In the genomic region with DNA sequence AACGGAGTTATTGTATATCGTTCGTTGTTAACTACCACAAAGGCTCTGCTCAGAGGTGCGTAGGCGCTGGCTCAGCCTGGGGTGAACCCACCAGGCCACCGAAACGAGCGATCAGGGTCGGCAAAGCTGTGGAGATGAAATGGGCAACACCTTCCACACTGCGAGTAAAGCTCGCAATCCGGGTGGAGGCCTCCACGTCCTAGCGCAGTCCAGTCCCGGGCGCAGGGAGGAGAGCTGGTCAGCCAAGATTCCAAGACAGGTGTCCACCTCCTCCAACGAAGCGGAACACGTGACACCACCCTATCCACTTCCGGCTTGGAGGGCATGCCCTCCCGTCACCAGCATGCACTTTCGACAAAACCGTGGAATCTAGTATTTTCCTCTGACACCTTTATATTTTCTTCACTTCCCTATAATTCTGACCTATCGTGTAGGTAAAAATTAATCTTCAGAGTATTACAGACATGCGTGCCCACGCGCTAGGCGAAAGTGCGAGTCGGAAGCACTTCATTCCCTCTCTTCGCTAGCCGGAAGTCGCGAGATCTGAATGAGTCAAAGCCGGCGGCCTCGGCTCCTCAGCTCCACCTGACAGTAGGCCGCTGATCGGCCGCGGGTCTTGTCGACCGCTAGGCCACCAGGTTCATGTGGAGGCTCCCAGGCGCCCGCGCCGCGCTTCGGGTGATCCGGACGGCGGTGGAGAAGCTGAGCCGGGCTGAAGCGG, we compare ENCODE assay signal across 8 cellular contexts. TPM values are rescaled to one million over a fixed set of nuclear protein-coding genes. Genes with fewer than 3 reads are reported as not detected.
DNase-seq lines count a peak whose midpoint lies in the region; ATAC-seq, FAIRE-seq and TF ChIP-seq lines count a peak whose summit lies in the region.

A gene with protein sequence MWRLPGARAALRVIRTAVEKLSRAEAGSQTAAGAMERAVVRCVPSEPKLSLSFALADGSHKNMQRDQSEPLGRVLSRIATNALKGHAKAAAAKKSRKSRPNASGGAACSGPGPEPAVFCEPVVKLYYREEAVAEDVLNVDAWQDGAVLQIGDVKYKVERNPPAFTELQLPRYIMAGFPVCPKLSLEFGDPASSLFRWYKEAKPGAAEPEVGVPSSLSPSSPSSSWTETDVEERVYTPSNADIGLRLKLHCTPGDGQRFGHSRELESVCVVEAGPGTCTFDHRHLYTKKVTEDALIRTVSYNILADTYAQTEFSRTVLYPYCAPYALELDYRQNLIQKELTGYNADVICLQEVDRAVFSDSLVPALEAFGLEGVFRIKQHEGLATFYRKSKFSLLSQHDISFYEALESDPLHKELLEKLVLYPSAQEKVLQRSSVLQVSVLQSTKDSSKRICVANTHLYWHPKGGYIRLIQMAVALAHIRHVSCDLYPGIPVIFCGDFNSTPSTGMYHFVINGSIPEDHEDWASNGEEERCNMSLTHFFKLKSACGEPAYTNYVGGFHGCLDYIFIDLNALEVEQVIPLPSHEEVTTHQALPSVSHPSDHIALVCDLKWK (plus strand): TSS at position 537 of the 721 bp plus-strand sequence. CDS start 106 bp downstream, at position 643.

- H3K27ac ChIP-seq in WERI-Rb-1 (peak within 1 kb of the TSS; percentile 95), breast epithelium (peak within 1 kb of the TSS; percentile 90 to 93), small intestine (ENCODE audit: low read depth in 1 of 2, low read length in 1 of 2) (peak within 1 kb of the TSS; percentile 94 to 97)

- TF ChIP-seq POLR2A in breast epithelium (IDR thresholded peaks at IDR 0.05) = peak; percentile 46

- FAIRE-seq in small intestine (lab: Jason Lieb, UNC) = no peak

- peak; percentile 87 for DNase-seq in ACHN
- DNase-seq in NCI-H2227 (lab: John Stamatoyannopoulos, UW; ENCODE audit: unreplicated experiment) = peak; percentile 93
- peak; percentile 88 for DNase-seq in WERI-Rb-1
- DNase-seq in breast epithelium (ENCODE audit: low spot score in 2 of 2) = peak; percentile 80 to 86
- DNase-seq in iPS-NIHi7 (ENCODE audit: extremely low spot score) = peak; percentile 88
- peak; percentile 92 for DNase-seq in small intestine

- H3K4me1 ChIP-seq in breast epithelium = peaks cover 0 to 15% of the 10 kb centered on the region in 2 donors
- peaks cover 5 to 13% of the 10 kb centered on the region in 2 donors for H3K4me1 ChIP-seq in small intestine (ENCODE audit: control insufficient read depth in 2 of 2, insufficient read depth in 1 of 2, low read depth in 1 of 2, low read length in 1 of 2)

- H3K36me3 ChIP-seq in WERI-Rb-1 (peaks cover 38% of the 10 kb centered on the region), breast epithelium (no peaks in the 10 kb centered on the region), small intestine (ENCODE audit: control insufficient read depth in 2 of 2, insufficient read depth in 2 of 2, low read length in 2 of 2) (no peaks in the 10 kb centered on the region)

- H3K9me3 ChIP-seq in WERI-Rb-1 (ENCODE audit: severe bottlenecking) (no peaks in the 10 kb centered on the region), breast epithelium (no peaks in the 10 kb centered on the region), small intestine (ENCODE audit: control insufficient read depth, low read depth) (no peaks in the 10 kb centered on the region)

- H3K4me3 ChIP-seq in WERI-Rb-1 (ENCODE audit: low read depth, low read length) (peak within 1 kb of the TSS; percentile 47), breast epithelium (peak within 1 kb of the TSS; percentile 68 to 86 (median 74)), small intestine (ENCODE audit: low read depth in 1 of 2, low read length in 2 of 2) (peak within 1 kb of the TSS; percentile 87 to 96)

- H3K27me3 ChIP-seq in WERI-Rb-1 (ENCODE audit: insufficient read depth, low read depth, severe bottlenecking) (no peaks in the 10 kb centered on the region), breast epithelium (no peaks in the 10 kb centered on the region), small intestine (ENCODE audit: control insufficient read depth in 2 of 2, insufficient read depth in 2 of 2, low read length in 2 of 2) (no peaks in the 10 kb centered on the region)

- 0% methylated on average over 51 to 54 of the region's 54 CpGs for WGBS in small intestine, 3 donors

- intact Hi-C loops in breast epithelium (cut with DNase I; ENCODE audit: low total_unique reads) = no loop called here

- peak; percentile 85 for ATAC-seq in GM18867 (IDR thresholded peaks at IDR 0.05; ENCODE audit: unreplicated experiment)
- ATAC-seq in HG03097 (IDR thresholded peaks at IDR 0.05; ENCODE audit: low FRiP score, unreplicated experiment) = peak; percentile 79

- in situ Hi-C loops in ACHN (cut with HindIII; ENCODE audit: low pct_ligation_motif_present, low pct_unique_long_range_greater_than_20kb, low sequenced_read_pairs) = no loop called here

- TF ChIP-seq CTCF in WERI-Rb-1 (IDR thresholded peaks at IDR 0.05; ENCODE audit: low read depth, low read length) (no peak), breast epithelium (IDR thresholded peaks at IDR 0.05) (no peak)

RNA-seq across cellular contexts. Expression of the gene that starts here (rescaled TPM):
- total RNA-seq in breast epithelium = 10 to 100 TPM; 17.4 to 26.8 (median 18.4) TPM
- polyA plus RNA-seq in small intestine = 1 to 10 TPM; 4.0 to 7.0 (median 4.1) TPM

Comparison
In these comparisons a context has a peak if more than half of its experiments do, and no peak if none do; other contexts are left out.
1. Peak in every context shown above with its lines: DNase-seq, ATAC-seq, H3K4me3 ChIP-seq and H3K27ac ChIP-seq.